8 cellular contexts compared by ENCODE assay signal in genomic region chr1:12052008-12052573, GRCh38. TPM values are rescaled to one million over a fixed set of nuclear protein-coding genes. Genes with fewer than 3 reads are reported as not detected.
A peak's percentile ranks its signal among the peaks of the same experiment; 100 is the strongest.
DNase-seq lines count a peak whose midpoint lies in the region; ATAC-seq, FAIRE-seq and TF ChIP-seq lines count a peak whose summit lies in the region.

No MANE protein-coding gene starts in this region.

- DNase-seq in BJ (ENCODE audit: low read depth) (peak; percentile 49), NOMO-1 treated with dmso at 0.1 percent for 144 hours (lab: John Stamatoyannopoulos, UW; ENCODE audit: unreplicated experiment) (peak; percentile 67), bronchial epithelial cell (ENCODE audit: low read depth) (peak; percentile 84), memory B cell (ENCODE audit: low spot score in 2 of 2) (no peak), NCI-H187 treated with DMSO at 0.1 percent for 48 hours (lab: John Stamatoyannopoulos, UW) (no peak), 8988T (no peak)

- H3K36me3 ChIP-seq in BJ (ENCODE audit: control insufficient read depth, insufficient read depth, low read length) (no peaks in the 10 kb centered on the region), bronchial epithelial cell (ENCODE audit: control insufficient read depth, insufficient read depth, low read length) (no peaks in the 10 kb centered on the region)

- H3K27me3 ChIP-seq in BJ (ENCODE audit: control insufficient read depth, insufficient read depth, low read length), result no peaks in the 10 kb centered on the region
- H3K27me3 ChIP-seq in bronchial epithelial cell (ENCODE audit: control insufficient read depth, insufficient read depth, low read length), result peaks cover 2% of the 10 kb centered on the region

- no peak for FAIRE-seq in bronchial epithelial cell (lab: Jason Lieb, UNC)

- no peaks in the 10 kb centered on the region for H3K36me3 Mint-ChIP-seq in memory B cell

- H3K4me3 Mint-ChIP-seq in memory B cell, result peak overlapping the region; percentile 37

- peak overlapping the region; percentile 88 for H3K27ac Mint-ChIP-seq in memory B cell

- no peaks in the 10 kb centered on the region for H3K9me3 Mint-ChIP-seq in memory B cell

- no peak for TF ChIP-seq CTCF in BJ (IDR thresholded peaks at IDR 0.05; ENCODE audit: insufficient read depth, low read depth, low read length)
- no peak for TF ChIP-seq CTCF in bronchial epithelial cell (IDR thresholded peaks at IDR 0.05; ENCODE audit: insufficient read depth, low read length, severe bottlenecking)

- no peak overlapping the region for H3K4me3 ChIP-seq in BJ (ENCODE audit: low read depth, low read length)
- H3K4me3 ChIP-seq in bronchial epithelial cell (ENCODE audit: low read depth, low read length), result no peak overlapping the region

- ATAC-seq in GM18870 (IDR thresholded peaks at IDR 0.05; ENCODE audit: unreplicated experiment), result peak; percentile 63
- ATAC-seq in HG02885 (IDR thresholded peaks at IDR 0.05; ENCODE audit: poor library complexity, unreplicated experiment), result peak; percentile 76
- peak; percentile 16 for ATAC-seq in memory B cell (ENCODE audit: low read depth)

- POLR2A ChIA-PET in BJ (lab: Charles Lee), result no interaction called here

- CTCF ChIA-PET in BJ (lab: Yijun Ruan, JAX), result interaction anchor here (0.6 to 1.3 kb wide), 2 partner anchors 15 to 84 kb away, joined by 3 to 4 read pairs; no protein-coding TSS in a partner anchor

- peaks cover 12% of the 10 kb centered on the region for H3K4me1 Mint-ChIP-seq in memory B cell

- no peaks in the 10 kb centered on the region for H3K27me3 Mint-ChIP-seq in memory B cell

RNA-seq across cellular contexts. Expression of gene TNFRSF8, which starts 11.0 kb away (rescaled TPM):
- not detected in 2 replicates for polyA plus RNA-seq in BJ (2011; rRNA removed)
- polyA minus RNA-seq in BJ (2011; rRNA and poly(A)+ RNA removed), result not detected in 2 replicates
- not detected in 2 replicates for total RNA-seq in bronchial epithelial cell

RNA-seq across cellular contexts. Expression of gene MIIP, which starts 32.8 kb away (rescaled TPM):
- polyA plus RNA-seq in BJ (2011; rRNA removed), result 8.6 and 18.5 TPM in 2 replicates
- 4.8 and 9.7 TPM in 2 replicates for polyA minus RNA-seq in BJ (2011; rRNA and poly(A)+ RNA removed)
- total RNA-seq in bronchial epithelial cell, result 20.7 and 33.2 TPM in 2 replicates

Comparison
In these comparisons a context has a peak if more than half of its experiments do, and no peak if none do; other contexts are left out.
1. DNase-seq: peak in BJ (single experiment), NOMO-1 treated with dmso at 0.1 percent for 144 hours (single experiment) and bronchial epithelial cell (single experiment); none in memory B cell (0 of 2), NCI-H187 treated with DMSO at 0.1 percent for 48 hours (single experiment) and 8988T (single experiment).
2. ATAC-seq: peak in every context shown above with its lines; median percentile 76 in HG02885; 63 in GM18870; 16 in memory B cell.